Comparison of ENCODE assay signal across 1 cellular context in the genomic region with DNA sequence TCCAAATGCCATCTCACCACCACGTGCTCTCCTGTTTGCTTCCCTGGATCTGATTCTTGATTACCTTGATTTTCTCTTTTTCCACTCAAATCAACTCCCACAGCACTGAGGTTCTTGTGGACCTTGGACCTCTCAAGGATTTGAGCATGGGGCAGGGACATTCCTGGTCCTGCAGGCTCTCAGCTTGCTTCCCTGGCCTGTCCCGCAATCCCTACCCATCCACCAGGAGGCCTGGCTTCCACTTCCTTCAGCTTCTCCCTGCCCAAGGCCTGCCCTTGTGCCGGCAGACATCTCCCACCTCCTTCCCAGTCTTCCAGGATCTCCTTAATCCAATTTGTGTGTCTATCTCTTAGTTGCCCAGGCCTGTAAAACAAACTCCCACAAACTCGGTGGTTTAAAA.
TF ChIP-seq lines count a peak whose summit lies in the region.

No MANE protein-coding gene starts in this region.

TF ChIP-seq in H1, 55 proteins besides CTCF, POLR2A, EP300 and RAD21:
- no peak for TF ChIP-seq PHF8 (conservative IDR thresholded peaks at IDR 0.05; ENCODE audit: low read depth, low read length)
- TF ChIP-seq CHD2 (IDR thresholded peaks at IDR 0.05; ENCODE audit: low read length) = no peak
- TF ChIP-seq BRCA1 (IDR thresholded peaks at IDR 0.05; ENCODE audit: low read depth, low read length) = no peak
- no peak for TF ChIP-seq ASH2L (IDR thresholded peaks at IDR 0.05; ENCODE audit: low read length)
- no peak for TF ChIP-seq ZNF274 (IDR thresholded peaks at IDR 0.05; ENCODE audit: borderline replicate concordance, extremely low read depth, low read length)
- TF ChIP-seq EZH2 (IDR thresholded peaks at IDR 0.05; ENCODE audit: low read depth, low read length, severe bottlenecking) = no peak
- TF ChIP-seq CTBP2 (IDR thresholded peaks at IDR 0.05; ENCODE audit: borderline replicate concordance, insufficient read depth, insufficient read length, low read length) = no peak
- TF ChIP-seq TBP (IDR thresholded peaks at IDR 0.05; ENCODE audit: low read depth, low read length) = no peak
- TF ChIP-seq RFX5 (IDR thresholded peaks at IDR 0.05; ENCODE audit: borderline replicate concordance, low read depth, low read length) = no peak
- no peak for TF ChIP-seq TEAD4 (IDR thresholded peaks at IDR 0.05; ENCODE audit: low read depth, low read length)
- TF ChIP-seq BACH1 (IDR thresholded peaks at IDR 0.05; ENCODE audit: low read length) = no peak
- TF ChIP-seq TAF7 (optimal IDR thresholded peaks at IDR 0.05; ENCODE audit: borderline replicate concordance, low read depth, low read length) = no peak
- TF ChIP-seq GABPA (IDR thresholded peaks at IDR 0.05; ENCODE audit: borderline replicate concordance, insufficient read depth, low read length) = no peak
